2 cellular contexts compared by ENCODE assay signal in genomic region chr10:1732501-1733123, GRCh38.
TF ChIP-seq lines count a peak whose summit lies in the region.

No MANE protein-coding gene starts in this region.

TF ChIP-seq in liver, 16 proteins besides CTCF, POLR2A, EP300 and RAD21:
- TF ChIP-seq EGR1 (IDR thresholded peaks at IDR 0.05; ENCODE audit: low read depth in 2 of 2), result no peak
- no peak for TF ChIP-seq FOXA1 (IDR thresholded peaks at IDR 0.05)
- TF ChIP-seq TAF1 (conservative IDR thresholded peaks at IDR 0.05), result no peak
- TF ChIP-seq, protein P1, sequence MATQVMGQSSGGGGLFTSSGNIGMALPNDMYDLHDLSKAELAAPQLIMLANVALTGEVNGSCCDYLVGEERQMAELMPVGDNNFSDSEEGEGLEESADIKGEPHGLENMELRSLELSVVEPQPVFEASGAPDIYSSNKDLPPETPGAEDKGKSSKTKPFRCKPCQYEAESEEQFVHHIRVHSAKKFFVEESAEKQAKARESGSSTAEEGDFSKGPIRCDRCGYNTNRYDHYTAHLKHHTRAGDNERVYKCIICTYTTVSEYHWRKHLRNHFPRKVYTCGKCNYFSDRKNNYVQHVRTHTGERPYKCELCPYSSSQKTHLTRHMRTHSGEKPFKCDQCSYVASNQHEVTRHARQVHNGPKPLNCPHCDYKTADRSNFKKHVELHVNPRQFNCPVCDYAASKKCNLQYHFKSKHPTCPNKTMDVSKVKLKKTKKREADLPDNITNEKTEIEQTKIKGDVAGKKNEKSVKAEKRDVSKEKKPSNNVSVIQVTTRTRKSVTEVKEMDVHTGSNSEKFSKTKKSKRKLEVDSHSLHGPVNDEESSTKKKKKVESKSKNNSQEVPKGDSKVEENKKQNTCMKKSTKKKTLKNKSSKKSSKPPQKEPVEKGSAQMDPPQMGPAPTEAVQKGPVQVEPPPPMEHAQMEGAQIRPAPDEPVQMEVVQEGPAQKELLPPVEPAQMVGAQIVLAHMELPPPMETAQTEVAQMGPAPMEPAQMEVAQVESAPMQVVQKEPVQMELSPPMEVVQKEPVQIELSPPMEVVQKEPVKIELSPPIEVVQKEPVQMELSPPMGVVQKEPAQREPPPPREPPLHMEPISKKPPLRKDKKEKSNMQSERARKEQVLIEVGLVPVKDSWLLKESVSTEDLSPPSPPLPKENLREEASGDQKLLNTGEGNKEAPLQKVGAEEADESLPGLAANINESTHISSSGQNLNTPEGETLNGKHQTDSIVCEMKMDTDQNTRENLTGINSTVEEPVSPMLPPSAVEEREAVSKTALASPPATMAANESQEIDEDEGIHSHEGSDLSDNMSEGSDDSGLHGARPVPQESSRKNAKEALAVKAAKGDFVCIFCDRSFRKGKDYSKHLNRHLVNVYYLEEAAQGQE (IDR thresholded peaks at IDR 0.05), result no peak
- peak; percentile 55 to 76 for TF ChIP-seq JUND (IDR thresholded peaks at IDR 0.05)
- TF ChIP-seq, protein P2, sequence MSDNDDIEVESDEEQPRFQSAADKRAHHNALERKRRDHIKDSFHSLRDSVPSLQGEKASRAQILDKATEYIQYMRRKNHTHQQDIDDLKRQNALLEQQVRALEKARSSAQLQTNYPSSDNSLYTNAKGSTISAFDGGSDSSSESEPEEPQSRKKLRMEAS (IDR thresholded peaks at IDR 0.05), result peak; percentile 68
- no peak for TF ChIP-seq HNF4A (conservative IDR thresholded peaks at IDR 0.05)
- no peak for TF ChIP-seq HNF4G (IDR thresholded peaks at IDR 0.05)
- no peak for TF ChIP-seq NR2F2 (IDR thresholded peaks at IDR 0.05)
- TF ChIP-seq ZBTB33 (IDR thresholded peaks at IDR 0.05), result no peak
- no peak for TF ChIP-seq SP1 (IDR thresholded peaks at IDR 0.05)
- TF ChIP-seq GABPA (IDR thresholded peaks at IDR 0.05 in 1 of 2, conservative IDR thresholded peaks at IDR 0.05 in 1 of 2), result no peak
- TF ChIP-seq FOXA2 (IDR thresholded peaks at IDR 0.05), result no peak
- peak in 1 of 2 donors; percentile 14 for TF ChIP-seq RXRA (IDR thresholded peaks at IDR 0.05)

TF ChIP-seq in HepG2, 621 proteins besides CTCF, POLR2A, EP300 and RAD21:
- TF ChIP-seq, protein P3, sequence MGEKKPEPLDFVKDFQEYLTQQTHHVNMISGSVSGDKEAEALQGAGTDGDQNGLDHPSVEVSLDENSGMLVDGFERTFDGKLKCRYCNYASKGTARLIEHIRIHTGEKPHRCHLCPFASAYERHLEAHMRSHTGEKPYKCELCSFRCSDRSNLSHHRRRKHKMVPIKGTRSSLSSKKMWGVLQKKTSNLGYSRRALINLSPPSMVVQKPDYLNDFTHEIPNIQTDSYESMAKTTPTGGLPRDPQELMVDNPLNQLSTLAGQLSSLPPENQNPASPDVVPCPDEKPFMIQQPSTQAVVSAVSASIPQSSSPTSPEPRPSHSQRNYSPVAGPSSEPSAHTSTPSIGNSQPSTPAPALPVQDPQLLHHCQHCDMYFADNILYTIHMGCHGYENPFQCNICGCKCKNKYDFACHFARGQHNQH (CRISPR knock-in tag; IDR thresholded peaks at IDR 0.05), result no peak
- TF ChIP-seq SATB2 (CRISPR knock-in tag; IDR thresholded peaks at IDR 0.05) (no peak), ARNT2 (CRISPR knock-in tag; IDR thresholded peaks at IDR 0.05; ENCODE audit: low read depth) (no peak), ZHX2 (IDR thresholded peaks at IDR 0.05; ENCODE audit: low read depth) (no peak), ZHX2 (CRISPR knock-in tag; IDR thresholded peaks at IDR 0.05; ENCODE audit: borderline replicate concordance) (no peak), PAF1 (CRISPR knock-in tag; IDR thresholded peaks at IDR 0.05) (no peak)
